In genomic region chr4:3372933-3373465, GRCh38 we compare ENCODE assay signal across 11 cellular contexts.
DNase-seq lines count a peak whose midpoint lies in the region; ATAC-seq and TF ChIP-seq lines count a peak whose summit lies in the region.
"Had no signal": no experiment of that assay in that cellular context is flagged by ENCODE, and none has a peak within 500 bp of the region (broad histone marks: within the 10 kb centered on the region; RNA-seq: fewer than 3 reads in every experiment).

No MANE protein-coding gene starts in this region.

- POLR2A ChIA-PET in HEK293T (lab: Yijun Ruan, JAX): no interaction called here

- ATAC-seq in HG02588 (IDR thresholded peaks at IDR 0.05; ENCODE audit: unreplicated experiment) (peak; percentile 64), left lung (peak; percentile 76), HG03378 (IDR thresholded peaks at IDR 0.05; ENCODE audit: unreplicated experiment) (no peak)

- CTCF ChIA-PET in HEK293T (lab: Yijun Ruan, JAX): no interaction called here

- DNase-seq in Ammon's horn (ENCODE audit: low spot score) (peak; percentile 87), UCSD-AML1 (lab: John Stamatoyannopoulos, UW; ENCODE audit: unreplicated experiment) (peak; percentile 86), left lung (peak; percentile 90 to 92), HEK293T (ENCODE audit: extremely low spot score) (no peak), kidney glomerular epithelial cell (lab: John Stamatoyannopoulos, UW) (no peak), HAP-1 (ENCODE audit: low spot score in 2 of 2) (no peak)
- DNase-seq: activated gamma-delta T cell treated with Interleukin-2 at 50 U/mL for 16 hours, NCI-H82 had no signal

- in situ Hi-C loops in HAP-1 (cut with MboI; ENCODE audit: low sequenced_read_pairs): no loop called here

- H3K27me3 ChIP-seq in left lung: peaks cover 0 to 33% of the 10 kb centered on the region in 2 donors
- H3K27me3 ChIP-seq in HAP-1 (ENCODE audit: low read depth): no peaks in the 10 kb centered on the region

- H3K27ac ChIP-seq in left lung: peak overlapping the region in 1 of 2 donors; percentile 68

- no peak for TF ChIP-seq CTCF in left lung (IDR thresholded peaks at IDR 0.05)

- intact Hi-C loops in left lung (cut with DNase I): no loop called here

- H3K4me3 ChIP-seq in left lung (no peak overlapping the region), HAP-1 (no peak overlapping the region)
- H3K4me3 ChIP-seq: skin epidermis had no signal

- peaks cover 3 to 51% of the 10 kb centered on the region in 2 donors for H3K4me1 ChIP-seq in left lung
- H3K4me1 ChIP-seq in HAP-1: peaks cover 5% of the 10 kb centered on the region; the same call in 1 of the 2 replicates

- H3K9me3 ChIP-seq in left lung: no peaks in the 10 kb centered on the region
- H3K9me3 ChIP-seq in HAP-1: no peaks in the 10 kb centered on the region

- peaks cover 0 to 5% of the 10 kb centered on the region in 2 donors for H3K36me3 ChIP-seq in left lung
- no peaks in the 10 kb centered on the region for H3K36me3 ChIP-seq in HAP-1 (replicated peaks)

TF ChIP-seq in HEK293T, 16 proteins besides CTCF, POLR2A, EP300 and RAD21:
- no peak for TF ChIP-seq ELF4 (IDR thresholded peaks at IDR 0.05)
- no peak for TF ChIP-seq LEF1 (IDR thresholded peaks at IDR 0.05; ENCODE audit: borderline replicate concordance)
- no peak for TF ChIP-seq NFRKB (IDR thresholded peaks at IDR 0.05)
- TF ChIP-seq ZNF384 (IDR thresholded peaks at IDR 0.05): no peak
- no peak for TF ChIP-seq HDGF (IDR thresholded peaks at IDR 0.05; ENCODE audit: borderline replicate concordance)
- TF ChIP-seq ARNT (IDR thresholded peaks at IDR 0.05): no peak
- TF ChIP-seq BHLHE40 (IDR thresholded peaks at IDR 0.05; ENCODE audit: borderline replicate concordance): no peak

Comparison
In these comparisons a context has a peak if more than half of its experiments do, and no peak if none do; other contexts are left out.
1. DNase-seq: peak in Ammon's horn (single experiment), UCSD-AML1 (single experiment) and left lung (2 of 2); none in HEK293T (single experiment), kidney glomerular epithelial cell (single experiment) and HAP-1 (0 of 2).